ENCODE assay signal across 8 cellular contexts in the genomic region with DNA sequence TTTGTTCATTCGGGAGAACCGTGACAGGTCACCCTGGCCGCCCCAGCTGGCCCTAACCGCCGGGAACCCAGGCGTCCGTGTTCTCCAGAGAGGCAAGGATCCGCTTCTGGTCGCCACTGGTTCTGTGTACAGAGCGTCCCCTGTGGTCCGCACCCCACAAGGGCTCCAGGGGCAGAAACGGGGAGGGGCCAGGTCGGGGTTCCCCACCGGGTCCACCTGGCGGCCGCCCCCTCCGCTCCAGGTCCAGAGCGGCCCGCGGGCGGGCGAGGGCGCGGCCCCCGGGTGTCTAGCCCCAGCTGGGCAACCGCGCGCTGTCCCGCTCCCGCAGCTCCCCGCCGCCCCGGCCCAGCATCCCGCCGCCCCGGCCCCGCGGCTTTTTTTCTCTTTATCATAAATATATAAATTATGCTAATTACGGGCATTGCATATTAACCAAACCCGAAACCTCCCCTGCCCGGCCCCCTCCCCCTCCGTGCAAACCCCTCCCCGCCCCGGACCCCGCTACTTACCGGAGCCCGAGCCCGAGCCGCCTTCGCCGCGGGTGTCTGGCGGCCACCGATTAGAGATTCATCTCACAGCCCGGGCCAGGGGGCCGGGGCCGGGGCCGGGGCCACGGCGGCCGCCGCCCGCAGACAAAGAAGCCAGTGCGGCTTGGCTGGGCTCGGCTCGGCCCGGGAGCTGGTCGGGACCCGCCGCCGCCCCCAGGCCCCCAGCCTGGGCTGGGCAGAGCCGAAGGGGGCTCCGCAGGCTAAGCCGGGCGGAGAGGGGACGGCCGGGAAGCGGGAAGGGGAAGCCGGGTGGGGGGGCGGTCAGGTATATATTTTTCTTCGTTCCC. TPM values are rescaled to one million over a fixed set of nuclear protein-coding genes. Genes with fewer than 3 reads are reported as not detected.
DNase-seq lines count a peak whose midpoint lies in the region; ATAC-seq and TF ChIP-seq lines count a peak whose summit lies in the region.

No MANE protein-coding gene starts in this region.

- no peaks in the 10 kb centered on the region for H3K27me3 ChIP-seq in esophagus muscularis mucosa
- H3K27me3 ChIP-seq in suprapubic skin, result no peaks in the 10 kb centered on the region

- CTCF ChIA-PET in GM10248 (lab: Yijun Ruan, JAX), result interaction anchor here (0.7 to 3.1 kb wide), 17 partner anchors 10 to 191 kb away, joined by 3 to 20 read pairs (median 4); a partner anchor contains a TSS
- CTCF ChIA-PET in HEK293 (lab: Yijun Ruan, JAX), result interaction anchor here (0.6 to 1.9 kb wide), 6 partner anchors 10 to 813 kb away, joined by 4 to 12 read pairs (median 4); a partner anchor contains a TSS

- peak; percentile 55 to 71 for ATAC-seq in activated T-cell treated with anti-CD3 and anti-CD28 coated beads, Interleukin-2, amount 50 U/mL, for 72 hours (replicated peaks in 1 of 2)
- ATAC-seq in naive B cell (ENCODE audit: low read depth in 2 of 2), result peak; percentile 61 to 65
- ATAC-seq in HG03378 (IDR thresholded peaks at IDR 0.05; ENCODE audit: unreplicated experiment), result no peak

- peak overlapping the region; percentile 91 for H3K27ac ChIP-seq in HEK293 (ENCODE audit: extremely low read depth, low read depth, low read length)
- peak overlapping the region; percentile 97 to 100 (median 99) for H3K27ac ChIP-seq in esophagus muscularis mucosa (replicated peaks in 1 of 4)
- H3K27ac ChIP-seq in suprapubic skin, result peak overlapping the region; percentile 99

- DNase-seq in GM10248 (ENCODE audit: extremely low spot score) (peak; percentile 81), NCI-H526 treated with DMSO at 0.1 percent for 48 hours (lab: John Stamatoyannopoulos, UW) (peak; percentile 10), esophagus muscularis mucosa (ENCODE audit: extremely low spot score) (peak; percentile 94), naive B cell (peak; percentile 58), suprapubic skin (ENCODE audit: low spot score in 2 of 2) (peak; percentile 81 to 84)
- DNase-seq in activated T-cell treated with anti-CD3 and anti-CD28 coated beads, Interleukin-2, amount 50 U/mL, for 72 hours, result peak; percentile 56 to 67

- WGBS in esophagus muscularis mucosa, result under 1% methylated on average over 49 of the region's 81 CpGs
- WGBS in suprapubic skin, result under 1% methylated on average over 44 of the region's 81 CpGs

- H3K4me1 ChIP-seq in HEK293 (ENCODE audit: control insufficient read depth, insufficient read depth, low read length) (peaks cover 6% of the 10 kb centered on the region), esophagus muscularis mucosa (peaks cover 17 to 29% (median 24%) of the 10 kb centered on the region in 4 donors), suprapubic skin (peaks cover 22% of the 10 kb centered on the region)

- no peaks in the 10 kb centered on the region for H3K27me3 Mint-ChIP-seq in activated T-cell treated with anti-CD3 and anti-CD28 coated beads, Interleukin-2, amount 50 U/mL, for 72 hours (ENCODE audit: low read depth)
- H3K27me3 Mint-ChIP-seq in naive B cell, result no peaks in the 10 kb centered on the region

- intact Hi-C loops in esophagus muscularis mucosa (cut with DNase I), result loop anchor here (5.0 kb wide), 2 partner anchors 45 to 135 kb away; a partner anchor contains a TSS

- peak overlapping the region; percentile 94 to 98 for H3K4me3 Mint-ChIP-seq in activated T-cell treated with anti-CD3 and anti-CD28 coated beads, Interleukin-2, amount 50 U/mL, for 72 hours
- H3K4me3 Mint-ChIP-seq in naive B cell, result peak overlapping the region; percentile 86 to 97 (median 95)

- peak; percentile 51 for TF ChIP-seq CTCF in GM10248 (IDR thresholded peaks at IDR 0.05; ENCODE audit: control extremely low read depth, extremely low read depth, low read depth, missing control alignments)
- TF ChIP-seq CTCF in HEK293 (tag by site-specific recombination; IDR thresholded peaks at IDR 0.05), result peak; percentile 78
- TF ChIP-seq CTCF in esophagus muscularis mucosa (IDR thresholded peaks at IDR 0.05), result peak in 2 of 3 experiments; percentile 26 to 29
- TF ChIP-seq CTCF in suprapubic skin (IDR thresholded peaks at IDR 0.05), result peak; percentile 9 to 21

- POLR2A ChIA-PET in GM10248 (lab: Yijun Ruan, JAX), result interaction anchor here (0.6 to 1.4 kb wide), 6 partner anchors 10 to 134 kb away, joined by 4 to 11 read pairs (median 8); a partner anchor contains a TSS
- POLR2A ChIA-PET in HEK293 (lab: Yijun Ruan, JAX), result interaction anchor here (0.6 to 4.0 kb wide), 21 partner anchors 9 to 1512 kb away, joined by 3 to 36 read pairs (median 5); a partner anchor contains a TSS

- no peaks in the 10 kb centered on the region for H3K36me3 ChIP-seq in HEK293 (ENCODE audit: control insufficient read depth in 2 of 2, insufficient read depth in 1 of 2, low read length in 2 of 2)
- H3K36me3 ChIP-seq in esophagus muscularis mucosa, result peaks cover 0 to 8% (median 2%) of the 10 kb centered on the region in 4 donors
- no peaks in the 10 kb centered on the region for H3K36me3 ChIP-seq in suprapubic skin

- H3K4me3 ChIP-seq in HEK293 (ENCODE audit: low read depth, low read length) (peak overlapping the region; percentile 65), esophagus muscularis mucosa (peak overlapping the region; percentile 80 to 98 (median 96)), suprapubic skin (peak overlapping the region; percentile 96)

- TF ChIP-seq EP300 in esophagus muscularis mucosa (IDR thresholded peaks at IDR 0.05) (no peak), suprapubic skin (IDR thresholded peaks at IDR 0.05) (no peak)

- H3K36me3 Mint-ChIP-seq in activated T-cell treated with anti-CD3 and anti-CD28 coated beads, Interleukin-2, amount 50 U/mL, for 72 hours (ENCODE audit: insufficient read depth in 2 of 2), result peaks cover 0 to 2% of the 10 kb centered on the region in 2 donors
- no peaks in the 10 kb centered on the region for H3K36me3 Mint-ChIP-seq in naive B cell

- no peaks in the 10 kb centered on the region for H3K9me3 Mint-ChIP-seq in activated T-cell treated with anti-CD3 and anti-CD28 coated beads, Interleukin-2, amount 50 U/mL, for 72 hours
- no peaks in the 10 kb centered on the region for H3K9me3 Mint-ChIP-seq in naive B cell

- H3K9me3 ChIP-seq in HEK293 (ENCODE audit: control insufficient read depth, insufficient read depth, low read depth, low read length), result no peaks in the 10 kb centered on the region
- H3K9me3 ChIP-seq in esophagus muscularis mucosa, result no peaks in the 10 kb centered on the region
- no peaks in the 10 kb centered on the region for H3K9me3 ChIP-seq in suprapubic skin

- TF ChIP-seq POLR2A in esophagus muscularis mucosa (IDR thresholded peaks at IDR 0.05; ENCODE audit: low read depth) (no peak), suprapubic skin (IDR thresholded peaks at IDR 0.05) (no peak)

- peak overlapping the region; percentile 97 for H3K27ac Mint-ChIP-seq in activated T-cell treated with anti-CD3 and anti-CD28 coated beads, Interleukin-2, amount 50 U/mL, for 72 hours
- H3K27ac Mint-ChIP-seq in naive B cell, result peak overlapping the region; percentile 84 to 99 (median 95)

- H3K4me1 Mint-ChIP-seq in activated T-cell treated with anti-CD3 and anti-CD28 coated beads, Interleukin-2, amount 50 U/mL, for 72 hours (ENCODE audit: low read depth), result peaks cover 23% of the 10 kb centered on the region
- H3K4me1 Mint-ChIP-seq in naive B cell, result peaks cover 12 to 25% (median 24%) of the 10 kb centered on the region in 3 donors

TF ChIP-seq in HEK293, 187 proteins besides CTCF, POLR2A, EP300 and RAD21 (continues in another document):
- peak; percentile 51 for TF ChIP-seq GLIS1 (tag by site-specific recombination; IDR thresholded peaks at IDR 0.05)
- no peak for TF ChIP-seq ZNF426 (tag by site-specific recombination; IDR thresholded peaks at IDR 0.05)
- TF ChIP-seq, protein P1, sequence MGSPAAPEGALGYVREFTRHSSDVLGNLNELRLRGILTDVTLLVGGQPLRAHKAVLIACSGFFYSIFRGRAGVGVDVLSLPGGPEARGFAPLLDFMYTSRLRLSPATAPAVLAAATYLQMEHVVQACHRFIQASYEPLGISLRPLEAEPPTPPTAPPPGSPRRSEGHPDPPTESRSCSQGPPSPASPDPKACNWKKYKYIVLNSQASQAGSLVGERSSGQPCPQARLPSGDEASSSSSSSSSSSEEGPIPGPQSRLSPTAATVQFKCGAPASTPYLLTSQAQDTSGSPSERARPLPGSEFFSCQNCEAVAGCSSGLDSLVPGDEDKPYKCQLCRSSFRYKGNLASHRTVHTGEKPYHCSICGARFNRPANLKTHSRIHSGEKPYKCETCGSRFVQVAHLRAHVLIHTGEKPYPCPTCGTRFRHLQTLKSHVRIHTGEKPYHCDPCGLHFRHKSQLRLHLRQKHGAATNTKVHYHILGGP (tag by site-specific recombination; IDR thresholded peaks at IDR 0.05), result no peak
- no peak for TF ChIP-seq ZNF530 (tag by site-specific recombination; IDR thresholded peaks at IDR 0.05; ENCODE audit: low read depth)
- TF ChIP-seq ZNF585B (tag by site-specific recombination; IDR thresholded peaks at IDR 0.05), result no peak
- TF ChIP-seq BCL11B (tag by site-specific recombination; IDR thresholded peaks at IDR 0.05; ENCODE audit: low read depth), result no peak
- no peak for TF ChIP-seq ZNF548 (tag by site-specific recombination; IDR thresholded peaks at IDR 0.05)
- no peak for TF ChIP-seq ZSCAN16 (tag by site-specific recombination; IDR thresholded peaks at IDR 0.05)
- TF ChIP-seq ZNF157 (tag by site-specific recombination; IDR thresholded peaks at IDR 0.05), result no peak
- peak; percentile 15; the same call in 1 of the 2 replicates for TF ChIP-seq KLF1 (tag by site-specific recombination; IDR thresholded peaks at IDR 0.05)
- TF ChIP-seq ZBTB21 (tag by site-specific recombination; IDR thresholded peaks at IDR 0.05), result no peak

RNA-seq across cellular contexts. Expression of a gene that starts 0.5 kb away (rescaled TPM):
- 10 to 100 TPM; 12.0 to 16.0 TPM for total RNA-seq in activated T-cell treated with anti-CD3 and anti-CD28 coated beads, Interleukin-2, amount 50 U/mL, for 72 hours
- total RNA-seq in esophagus muscularis mucosa, result 10 to 100 TPM; 13.3 to 27.2 (median 16.9) TPM
- 1 to 10 TPM in 5 of 6 donors, not detected in 1; 1.1 to 3.4 (median 1.7) TPM for polyA plus RNA-seq in naive B cell (ENCODE audit: low read depth in 6 of 6)
- 10 to 100 TPM in 2 of 4 donors, 1 to 10 TPM in 2; 9.4 to 36.5 (median 13.6) TPM for total RNA-seq in suprapubic skin

RNA-seq across cellular contexts. Expression of a gene that starts 21.3 kb away (rescaled TPM):
- total RNA-seq in activated T-cell treated with anti-CD3 and anti-CD28 coated beads, Interleukin-2, amount 50 U/mL, for 72 hours, result 100 to 1,000 TPM; 114 TPM
- total RNA-seq in esophagus muscularis mucosa, result 100 to 1,000 TPM; 247 to 451 (median 356) TPM
- polyA plus RNA-seq in naive B cell (ENCODE audit: low read depth in 6 of 6), result 1,000 to 10,000 TPM; 1,454 to 3,149 (median 1,632) TPM
- total RNA-seq in suprapubic skin, result 100 to 1,000 TPM; 232 to 396 (median 260) TPM

RNA-seq across cellular contexts. Expression of a gene that starts 44.4 kb away (rescaled TPM):
- 10 to 100 TPM; 36.9 to 49.2 TPM for total RNA-seq in activated T-cell treated with anti-CD3 and anti-CD28 coated beads, Interleukin-2, amount 50 U/mL, for 72 hours
- total RNA-seq in esophagus muscularis mucosa (10 to 100 TPM; 11.3 to 16.2 (median 15.2) TPM), suprapubic skin (10 to 100 TPM; 15.0 to 24.2 (median 18.8) TPM)
- polyA plus RNA-seq in naive B cell (ENCODE audit: low read depth in 6 of 6), result 10 to 100 TPM in 5 of 6 donors, 1 to 10 TPM in 1; 9.7 to 14.0 (median 13.1) TPM

RNA-seq across cellular contexts. Expression of a gene that starts 52.9 kb away (rescaled TPM):
- total RNA-seq in activated T-cell treated with anti-CD3 and anti-CD28 coated beads, Interleukin-2, amount 50 U/mL, for 72 hours, result 1 to 10 TPM in 1 of 2 donors, under 1 TPM in 1; 0.86 to 2.1 TPM
- total RNA-seq in esophagus muscularis mucosa (1 to 10 TPM; 1.2 to 5.2 (median 4.0) TPM), suprapubic skin (10 to 100 TPM; 31.6 to 68.7 (median 46.8) TPM)
- 10 to 100 TPM; 26.8 to 55.3 (median 41.1) TPM for polyA plus RNA-seq in naive B cell (ENCODE audit: low read depth in 6 of 6)

Comparison
In these comparisons a context has a peak if more than half of its experiments do, and no peak if none do; other contexts are left out.
1. DNase-seq: peak in every context shown above with its lines; median percentile 94 in esophagus muscularis mucosa; 82 in suprapubic skin; 81 in GM10248; 62 in activated T-cell treated with anti-CD3 and anti-CD28 coated beads, Interleukin-2, amount 50 U/mL, for 72 hours; 58 in naive B cell; 10 in NCI-H526 treated with DMSO at 0.1 percent for 48 hours.
2. CTCF ChIP-seq: peak in every context shown above with its lines; median percentile 78 in HEK293; 51 in GM10248; 28 in esophagus muscularis mucosa; 15 in suprapubic skin.